11 cellular contexts compared by ENCODE assay signal in the genomic region with DNA sequence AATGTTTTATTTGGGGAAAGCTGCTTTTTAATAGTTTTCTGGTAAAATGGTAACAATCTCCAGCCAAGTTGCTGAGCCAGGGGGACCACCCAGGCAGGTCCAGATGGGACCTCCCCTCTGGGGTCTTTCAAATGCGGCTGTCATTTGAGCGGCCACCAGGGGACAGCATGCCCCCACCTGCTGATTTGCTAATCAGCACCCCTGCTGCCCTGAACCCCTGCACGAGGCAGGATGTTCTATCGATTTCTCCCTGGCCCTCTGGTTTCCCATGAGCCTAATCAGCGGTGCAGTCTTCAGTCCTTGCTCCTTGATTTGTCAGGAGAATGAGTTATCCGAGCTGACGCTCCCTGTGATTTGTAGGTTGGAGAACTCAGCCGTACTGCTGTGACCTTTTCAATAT.
DNase-seq lines count a peak whose midpoint lies in the region; ATAC-seq and TF ChIP-seq lines count a peak whose summit lies in the region.
"Had no signal": no experiment of that assay in that cellular context is flagged by ENCODE, and none has a peak within 500 bp of the region (broad histone marks: within the 10 kb centered on the region; RNA-seq: fewer than 3 reads in every experiment).

No MANE protein-coding gene starts in this region.

- H4K8ac ChIP-seq in neuronal stem cell (ENCODE audit: low read depth, low read length): no peak overlapping the region

- no peaks in the 10 kb centered on the region for H3K9me3 Mint-ChIP-seq in chondrocyte (ENCODE audit: low read depth)
- H3K9me3 Mint-ChIP-seq: activated naive CD4-positive, alpha-beta T cell treated with anti-CD3 and anti-CD28 coated beads, Interleukin-2, amount 50 U/mL, for 24 hours had no signal

- no peak overlapping the region for H3K27ac Mint-ChIP-seq in chondrocyte (ENCODE audit: unreplicated experiment)
- H3K27ac Mint-ChIP-seq: activated naive CD4-positive, alpha-beta T cell treated with anti-CD3 and anti-CD28 coated beads, Interleukin-2, amount 50 U/mL, for 24 hours had no signal

- H3K4me3 ChIP-seq in GM12864 (ENCODE audit: low read depth, low read length): no peak overlapping the region
- no peak overlapping the region for H3K4me3 ChIP-seq in LNCaP clone FGC (ENCODE audit: low read depth, low read length)
- no peak overlapping the region for H3K4me3 ChIP-seq in neuronal stem cell (ENCODE audit: low read length in 2 of 2)
- H3K4me3 ChIP-seq: left lung, MG63, right atrium auricular region had no signal

- H3K36me3 Mint-ChIP-seq in chondrocyte (ENCODE audit: low read depth): no peaks in the 10 kb centered on the region
- H3K36me3 Mint-ChIP-seq: activated naive CD4-positive, alpha-beta T cell treated with anti-CD3 and anti-CD28 coated beads, Interleukin-2, amount 50 U/mL, for 24 hours had no signal

- no peak overlapping the region for H2AK5ac ChIP-seq in neuronal stem cell (ENCODE audit: low read depth, low read length)

- H3K23ac ChIP-seq in neuronal stem cell (ENCODE audit: low read depth, low read length, poor library complexity): no peak overlapping the region

- H3K14ac ChIP-seq in neuronal stem cell (ENCODE audit: low read length): no peak overlapping the region

- H3K79me1 ChIP-seq in neuronal stem cell (ENCODE audit: low read depth, low read length): no peaks in the 10 kb centered on the region

- H3K18ac ChIP-seq in neuronal stem cell (ENCODE audit: low read length): no peak overlapping the region

- H2BK120ac ChIP-seq in neuronal stem cell (ENCODE audit: low read depth, low read length): no peak overlapping the region

- H3K4ac ChIP-seq in neuronal stem cell (ENCODE audit: low read length): no peak overlapping the region

- TF ChIP-seq CTCF in GM12864 (IDR thresholded peaks at IDR 0.05; ENCODE audit: low read depth, low read length, missing control alignments): peak; percentile 43
- TF ChIP-seq CTCF in LNCaP clone FGC (IDR thresholded peaks at IDR 0.05; ENCODE audit: control insufficient read depth, extremely low read depth, insufficient read depth): peak; percentile 29
- peak; percentile 53 for TF ChIP-seq CTCF in chondrocyte (IDR thresholded peaks at IDR 0.05)

- peaks cover 11 to 27% of the 10 kb centered on the region in 2 donors for H3K4me1 ChIP-seq in neuronal stem cell (ENCODE audit: control insufficient read depth in 2 of 2, insufficient read depth in 1 of 2, low read depth in 1 of 2, low read length in 2 of 2)
- H3K4me1 ChIP-seq: left lung had no signal

- no CpG with 5 or more reads among the region's 8 CpGs for WGBS in neuronal stem cell (ENCODE audit: extremely low coverage in 2 of 2, insufficient read length in 2 of 2, insufficient replicate concordance in 1 of 2), 2 donors

- no peaks in the 10 kb centered on the region for H3K27me3 ChIP-seq in neuronal stem cell (ENCODE audit: control insufficient read depth in 3 of 3, insufficient read depth in 3 of 3, low read depth in 1 of 3, low read length in 3 of 3)
- H3K27me3 ChIP-seq: MG63, right atrium auricular region had no signal

- H3K27ac ChIP-seq in neuronal stem cell (replicated peaks; ENCODE audit: low read length): no peak overlapping the region
- H3K27ac ChIP-seq: left lung, right atrium auricular region had no signal

- no peaks in the 10 kb centered on the region for H3K4me1 Mint-ChIP-seq in chondrocyte (ENCODE audit: low read depth)
- H3K4me1 Mint-ChIP-seq: activated naive CD4-positive, alpha-beta T cell treated with anti-CD3 and anti-CD28 coated beads, Interleukin-2, amount 50 U/mL, for 24 hours had no signal

- no peak overlapping the region for H4K91ac ChIP-seq in neuronal stem cell (ENCODE audit: low read depth, low read length, poor library complexity)

- ATAC-seq in GM21515 (IDR thresholded peaks at IDR 0.05; ENCODE audit: unreplicated experiment): no peak
- ATAC-seq: left lung had no signal

- H3K4me3 Mint-ChIP-seq in chondrocyte (ENCODE audit: unreplicated experiment): no peak overlapping the region
- H3K4me3 Mint-ChIP-seq: activated naive CD4-positive, alpha-beta T cell treated with anti-CD3 and anti-CD28 coated beads, Interleukin-2, amount 50 U/mL, for 24 hours had no signal

- intact Hi-C loops in posterior vena cava (cut with DNase I): loop anchor here in 1 of 2 donors (5.0 kb wide), 1 partner anchor 197 kb away; no protein-coding TSS in a partner anchor

- DNase-seq in GM12864 (ENCODE audit: low read depth) (no peak), LNCaP clone FGC (ENCODE audit: low read depth) (no peak), chondrocyte (ENCODE audit: low spot score) (no peak), neuronal stem cell (ENCODE audit: low spot score) (peak; percentile 57), posterior vena cava (ENCODE audit: low spot score) (no peak), EL (no peak)
- DNase-seq: left lung, MG63 had no signal

- H3K9ac ChIP-seq in neuronal stem cell (ENCODE audit: low read depth, low read length, poor library complexity): no peak overlapping the region

- H2BK12ac ChIP-seq in neuronal stem cell (ENCODE audit: low read length): no peak overlapping the region

- H3K36me3 ChIP-seq in neuronal stem cell (replicated peaks in 1 of 2; ENCODE audit: control insufficient read depth in 2 of 2, insufficient read depth in 2 of 2, low read length in 2 of 2): no peaks in the 10 kb centered on the region
- H3K36me3 ChIP-seq: left lung, MG63, right atrium auricular region had no signal

- peaks cover 32% of the 10 kb centered on the region for H3K27me3 Mint-ChIP-seq in chondrocyte (ENCODE audit: low read depth)

- no peak overlapping the region for H2BK5ac ChIP-seq in neuronal stem cell (ENCODE audit: low read length)

- H3K4me2 ChIP-seq in neuronal stem cell (ENCODE audit: insufficient read depth, low read length, poor library complexity, severe bottlenecking): no peak overlapping the region

- no peaks in the 10 kb centered on the region for H3K9me3 ChIP-seq in neuronal stem cell (replicated peaks in 1 of 2; ENCODE audit: control insufficient read depth in 2 of 2, insufficient read depth in 1 of 2, low read depth in 1 of 2, low read length in 2 of 2)
- H3K9me3 ChIP-seq: left lung, MG63, right atrium auricular region had no signal

- H2BK15ac ChIP-seq in neuronal stem cell (ENCODE audit: low read length): no peak overlapping the region

- no peak overlapping the region for H2AFZ ChIP-seq in neuronal stem cell (ENCODE audit: low read length)
